ENCODE assay signal across 8 cellular contexts in the genomic region with DNA sequence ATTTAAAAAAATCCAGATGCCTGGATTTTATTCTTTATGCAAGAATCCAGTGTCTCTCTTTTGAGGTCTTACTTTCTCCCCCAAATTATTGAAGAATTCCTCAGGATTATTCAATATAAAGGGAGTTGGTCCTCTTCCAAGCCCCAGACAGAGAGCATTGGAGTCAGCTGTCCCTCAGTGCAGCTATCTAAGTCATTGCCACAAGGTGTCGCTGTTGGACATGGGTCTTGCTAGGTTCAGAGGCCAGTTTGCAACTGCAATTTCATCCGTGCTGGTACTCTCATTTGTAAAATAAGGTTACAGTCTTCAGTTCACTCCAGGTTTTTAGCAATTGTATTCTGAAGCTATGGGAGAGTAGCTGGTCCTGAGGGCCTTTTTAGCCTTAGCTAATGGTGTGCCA.
A peak's percentile ranks its signal among the peaks of the same experiment; 100 is the strongest.
DNase-seq lines count a peak whose midpoint lies in the region; ATAC-seq and TF ChIP-seq lines count a peak whose summit lies in the region.

No MANE protein-coding gene starts in this region.

- H3K9me3 Mint-ChIP-seq in nephron: peaks cover 35% of the 10 kb centered on the region

- H3K27me3 Mint-ChIP-seq in nephron (ENCODE audit: low read depth): no peaks in the 10 kb centered on the region

- H3K27ac Mint-ChIP-seq in nephron: no peak overlapping the region

- H3K4me3 ChIP-seq in AG10803 (ENCODE audit: low read length) (no peak overlapping the region), GM12865 (ENCODE audit: low read depth, low read length) (no peak overlapping the region), RWPE2 (ENCODE audit: severe bottlenecking) (no peak overlapping the region)

- H3K27ac ChIP-seq in RWPE2 (ENCODE audit: poor library complexity, severe bottlenecking): no peak overlapping the region

- H3K4me1 Mint-ChIP-seq in nephron: no peaks in the 10 kb centered on the region

- peak; percentile 41 for DNase-seq in AG10803 (ENCODE audit: low read depth)
- peak; percentile 74 for DNase-seq in GM12865 (ENCODE audit: low read depth)
- DNase-seq in HUDEP-2 (lab: John Stamatoyannopoulos, UW; ENCODE audit: unreplicated experiment in 76 of 76): peak in 67 of 76 experiments; percentile 13 to 80 (median 47)
- DNase-seq in RWPE2 (ENCODE audit: low spot score): no peak
- DNase-seq in ecto neural progenitor cell (ENCODE audit: low spot score): peak; percentile 71
- no peak for DNase-seq in OCI-M2 (lab: John Stamatoyannopoulos, UW; ENCODE audit: unreplicated experiment)

- ATAC-seq in RWPE2 (ENCODE audit: low read depth): peak; percentile 73
- ATAC-seq in GM21786 (IDR thresholded peaks at IDR 0.05; ENCODE audit: unreplicated experiment): no peak

- H3K36me3 Mint-ChIP-seq in nephron (ENCODE audit: low read depth): no peaks in the 10 kb centered on the region

- H3K36me3 ChIP-seq in RWPE2 (ENCODE audit: low read depth): no peaks in the 10 kb centered on the region

- no peaks in the 10 kb centered on the region for H3K27me3 ChIP-seq in RWPE2 (ENCODE audit: insufficient read depth, poor library complexity, severe bottlenecking)

- TF ChIP-seq CTCF in AG10803 (conservative IDR thresholded peaks at IDR 0.05; ENCODE audit: low read length): peak; percentile 58
- TF ChIP-seq CTCF in GM12865 (IDR thresholded peaks at IDR 0.05; ENCODE audit: insufficient read depth, low read depth, low read length, missing control alignments): peak; percentile 70
- peak; percentile 76 for TF ChIP-seq CTCF in RWPE2 (IDR thresholded peaks at IDR 0.05; ENCODE audit: poor library complexity, severe bottlenecking)
- peak; percentile 38 to 49 (median 47) for TF ChIP-seq CTCF in nephron (IDR thresholded peaks at IDR 0.05; ENCODE audit: unreplicated experiment in 3 of 3)

- H3K4me3 Mint-ChIP-seq in nephron: no peak overlapping the region

- peaks cover 6% of the 10 kb centered on the region for H3K4me1 ChIP-seq in RWPE2 (ENCODE audit: insufficient read depth, poor library complexity, severe bottlenecking)

- no peaks in the 10 kb centered on the region for H3K9me3 ChIP-seq in RWPE2 (ENCODE audit: severe bottlenecking)

Comparison
In these comparisons a context has a peak if more than half of its experiments do, and no peak if none do; other contexts are left out.
1. DNase-seq: peak in AG10803 (single experiment), GM12865 (single experiment), HUDEP-2 (67 of 76) and ecto neural progenitor cell (single experiment); none in RWPE2 (single experiment) and OCI-M2 (single experiment).
2. Peak in every context shown above with its lines, with median percentiles within 50 percentile points of each other: CTCF ChIP-seq.